In the genomic region with DNA sequence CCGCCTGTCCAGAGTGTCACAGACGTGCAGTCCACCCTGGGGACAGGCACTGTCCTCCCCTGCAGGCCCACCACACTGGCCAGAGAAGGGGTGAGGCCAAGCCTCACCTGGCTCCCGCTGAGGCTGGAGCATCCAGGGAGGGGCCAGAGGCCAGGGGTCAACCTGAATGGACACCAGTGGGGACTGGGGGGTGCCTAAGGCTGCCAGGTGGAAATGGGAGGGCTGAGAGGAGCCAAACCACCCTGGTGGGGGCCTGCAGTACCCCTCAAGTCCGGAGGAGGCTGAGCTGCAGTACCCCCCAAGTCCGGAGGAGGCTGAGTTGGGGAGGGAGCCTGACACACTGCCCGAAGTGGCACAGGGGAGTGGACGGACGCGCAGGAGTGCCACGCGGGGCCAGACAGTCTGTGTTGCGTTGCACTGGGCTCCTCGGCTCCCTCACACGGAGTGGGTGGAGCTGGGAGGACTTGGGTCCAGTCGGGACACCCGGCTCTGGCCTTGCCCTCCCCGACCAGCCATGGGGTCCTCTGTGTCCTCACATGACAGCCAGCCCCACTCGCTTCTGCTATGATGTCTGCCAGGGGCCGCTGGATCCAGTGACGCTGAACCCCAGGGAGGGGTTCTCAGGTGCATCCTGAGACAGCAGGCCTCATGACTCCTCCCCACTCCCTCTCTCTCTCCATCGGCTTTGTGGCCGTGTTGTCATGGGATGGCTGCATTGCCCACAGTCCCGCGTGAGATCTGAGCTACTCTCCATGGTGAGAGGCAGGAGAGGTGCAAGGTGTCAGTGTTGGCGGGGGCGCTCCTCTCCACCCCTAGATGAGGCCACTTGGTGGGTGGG, we compare ENCODE assay signal across 18 cellular contexts. TPM values are rescaled to one million over a fixed set of nuclear protein-coding genes. Genes with fewer than 3 reads are reported as not detected.
DNase-seq lines count a peak whose midpoint lies in the region; ATAC-seq and TF ChIP-seq lines count a peak whose summit lies in the region.
"Had no signal": no experiment of that assay in that cellular context is flagged by ENCODE, and none has a peak within 500 bp of the region (broad histone marks: within the 10 kb centered on the region; RNA-seq: fewer than 3 reads in every experiment).

No MANE protein-coding gene starts in this region.

- no peaks in the 10 kb centered on the region for H3K27me3 Mint-ChIP-seq in GM23338 (ENCODE audit: insufficient read depth, low read depth, poor library complexity)
- peaks cover 26% of the 10 kb centered on the region for H3K27me3 Mint-ChIP-seq in stimulated activated memory B cell treated with anti-CD40 and anti-IgM and Interleukin-4, amounts not matched to agents 10 μg/mL and 1 μg/mL and 100 μg/mL, for 72 hours
- H3K27me3 Mint-ChIP-seq: activated T-helper 17 cell treated with anti-CD3 and anti-CD28 coated beads, Interleukin-2, amount 50 U/mL, for 72 hours had no signal

- no peak overlapping the region for H3K27ac ChIP-seq in GM23338 (ENCODE audit: low read depth)
- H3K27ac ChIP-seq in WERI-Rb-1, result no peak overlapping the region
- H3K27ac ChIP-seq: foreskin keratinocyte, testis had no signal

- H3K9me3 Mint-ChIP-seq in GM23338, result peaks cover 5% of the 10 kb centered on the region; the same call in 2 of the 3 replicates
- H3K9me3 Mint-ChIP-seq in stimulated activated memory B cell treated with anti-CD40 and anti-IgM and Interleukin-4, amounts not matched to agents 10 μg/mL and 1 μg/mL and 100 μg/mL, for 72 hours, result no peaks in the 10 kb centered on the region
- H3K9me3 Mint-ChIP-seq: central memory CD8-positive, alpha-beta T cell had no signal

- no peaks in the 10 kb centered on the region for H4K20me1 ChIP-seq in GM23338 (replicated peaks; ENCODE audit: insufficient read depth)

- H3K79me2 ChIP-seq in GM23338 (replicated peaks; ENCODE audit: insufficient read depth), result no peaks in the 10 kb centered on the region

- no peaks in the 10 kb centered on the region for H3K9me2 ChIP-seq in GM23338 (ENCODE audit: insufficient read depth)

- TF ChIP-seq CTCF in GM23338 (conservative IDR thresholded peaks at IDR 0.05; ENCODE audit: low read depth in 2 of 2) (no peak), WERI-Rb-1 (IDR thresholded peaks at IDR 0.05; ENCODE audit: low read depth, low read length) (no peak)

- no peaks in the 10 kb centered on the region; the same call in 2 of the 3 replicates for H3K36me3 Mint-ChIP-seq in GM23338 (ENCODE audit: low read depth)
- H3K36me3 Mint-ChIP-seq in stimulated activated memory B cell treated with anti-CD40 and anti-IgM and Interleukin-4, amounts not matched to agents 10 μg/mL and 1 μg/mL and 100 μg/mL, for 72 hours, result peaks cover 1% of the 10 kb centered on the region
- H3K36me3 Mint-ChIP-seq: naive B cell had no signal

- no peak for TF ChIP-seq POLR2A in erythroblast (IDR thresholded peaks at IDR 0.05; ENCODE audit: low read length)

- H3K4me1 ChIP-seq in GM23338 (ENCODE audit: insufficient read depth), result no peaks in the 10 kb centered on the region
- H3K4me1 ChIP-seq: foreskin keratinocyte, testis had no signal

- H3K4me1 Mint-ChIP-seq in GM23338, result peaks cover 2% of the 10 kb centered on the region; the same call in 1 of the 3 replicates
- no peaks in the 10 kb centered on the region for H3K4me1 Mint-ChIP-seq in stimulated activated memory B cell treated with anti-CD40 and anti-IgM and Interleukin-4, amounts not matched to agents 10 μg/mL and 1 μg/mL and 100 μg/mL, for 72 hours
- H3K4me1 Mint-ChIP-seq: activated T-helper 17 cell treated with anti-CD3 and anti-CD28 coated beads, Interleukin-2, amount 50 U/mL, for 72 hours; central memory CD8-positive, alpha-beta T cell; naive B cell had no signal

- DNase-seq in GM23338 (ENCODE audit: low spot score) (no peak), WERI-Rb-1 (peak; percentile 5), left lobe of liver (ENCODE audit: low spot score) (peak; percentile 37), NCI-H2171 treated with DMSO at 0.1 percent for 48 hours (lab: John Stamatoyannopoulos, UW) (no peak), erythroblast (lab: John Stamatoyannopoulos, UW) (no peak)
- DNase-seq: activated CD4-positive, alpha-beta T cell treated with anti-CD3 and anti-CD28 coated beads, Interleukin-2, amount 50 U/mL, for 1 hour; C1 segment of cervical spinal cord; foreskin keratinocyte; naive B cell; NCI-H2081; NCI-H524; testis had no signal

- H3K4me3 ChIP-seq in GM23338 (no peak overlapping the region), WERI-Rb-1 (ENCODE audit: low read depth, low read length) (no peak overlapping the region)
- H3K4me3 ChIP-seq: lung, testis had no signal

- H3K4me3 Mint-ChIP-seq in GM23338, result no peak overlapping the region
- no peak overlapping the region for H3K4me3 Mint-ChIP-seq in stimulated activated memory B cell treated with anti-CD40 and anti-IgM and Interleukin-4, amounts not matched to agents 10 μg/mL and 1 μg/mL and 100 μg/mL, for 72 hours
- H3K4me3 Mint-ChIP-seq: activated T-helper 17 cell treated with anti-CD3 and anti-CD28 coated beads, Interleukin-2, amount 50 U/mL, for 72 hours; central memory CD8-positive, alpha-beta T cell; naive B cell had no signal

- ATAC-seq in GM23338 (peak; percentile 40; the same call in 1 of the 3 replicates), left lobe of liver (no peak), HG03045 (IDR thresholded peaks at IDR 0.05; ENCODE audit: unreplicated experiment) (no peak)
- ATAC-seq in stimulated activated memory B cell treated with anti-CD40 and anti-IgM and Interleukin-4, amounts not matched to agents 10 μg/mL and 1 μg/mL and 100 μg/mL, for 72 hours, result peak; percentile 36
- ATAC-seq: activated T-helper 17 cell treated with anti-CD3 and anti-CD28 coated beads, Interleukin-2, amount 50 U/mL, for 72 hours; foreskin keratinocyte; HCT116 had no signal

- no peaks in the 10 kb centered on the region for H3K9me3 ChIP-seq in WERI-Rb-1 (ENCODE audit: severe bottlenecking)
- H3K9me3 ChIP-seq: testis had no signal

- no peak overlapping the region for H2AFZ ChIP-seq in GM23338

- no peaks in the 10 kb centered on the region for H3K36me3 ChIP-seq in GM23338 (ENCODE audit: insufficient read depth)
- no peaks in the 10 kb centered on the region for H3K36me3 ChIP-seq in WERI-Rb-1

- no peak overlapping the region for H3K27ac Mint-ChIP-seq in GM23338
- H3K27ac Mint-ChIP-seq in stimulated activated memory B cell treated with anti-CD40 and anti-IgM and Interleukin-4, amounts not matched to agents 10 μg/mL and 1 μg/mL and 100 μg/mL, for 72 hours, result no peak overlapping the region
- H3K27ac Mint-ChIP-seq: activated T-helper 17 cell treated with anti-CD3 and anti-CD28 coated beads, Interleukin-2, amount 50 U/mL, for 72 hours; naive B cell had no signal

- H3F3A ChIP-seq in GM23338 (replicated peaks; ENCODE audit: low read depth), result no peaks in the 10 kb centered on the region

- H3K27me3 ChIP-seq in GM23338 (ENCODE audit: insufficient read depth) (no peaks in the 10 kb centered on the region), WERI-Rb-1 (ENCODE audit: insufficient read depth, low read depth, severe bottlenecking) (no peaks in the 10 kb centered on the region)
- H3K27me3 ChIP-seq: testis had no signal

- no peak overlapping the region for H3K4me2 ChIP-seq in GM23338

TF ChIP-seq in GM23338, 12 proteins besides CTCF, POLR2A, EP300 and RAD21:
- TF ChIP-seq ZNF331 (CRISPR knock-in tag; IDR thresholded peaks at IDR 0.05; ENCODE audit: low read depth), result no peak

RNA-seq across cellular contexts. Expression of gene GPC1, which starts 22.3 kb away (rescaled TPM):
- total RNA-seq in GM23338 (2014; rRNA removed; shearing (Covaris generic)), result 46.2 and 56.9 TPM in 2 replicates
- 9.0 and 10.8 TPM in 2 replicates for polyA plus RNA-seq in GM23338 (2016; fragmentation: Nextera tagmentation; extraction: Ambion mirVana)
- total RNA-seq in left lobe of liver, result 29.4 TPM

Comparison
In these comparisons a context has a peak if more than half of its experiments do, and no peak if none do; other contexts are left out.
1. ATAC-seq: peak in GM23338 (single experiment) and stimulated activated memory B cell treated with anti-CD40 and anti-IgM and Interleukin-4, amounts not matched to agents 10 μg/mL and 1 μg/mL and 100 μg/mL, for 72 hours (single experiment); none in left lobe of liver (single experiment) and HG03045 (single experiment).
2. DNase-seq: peak in WERI-Rb-1 (single experiment) and left lobe of liver (single experiment); none in GM23338 (single experiment), NCI-H2171 treated with DMSO at 0.1 percent for 48 hours (single experiment) and erythroblast (0 of 2).